ENCODE assay signal across 9 cellular contexts in genomic region chr10:101781984-101782810, GRCh38. TPM values are rescaled to one million over a fixed set of nuclear protein-coding genes. Genes with fewer than 3 reads are reported as not detected.
DNase-seq lines count a peak whose midpoint lies in the region; ATAC-seq, FAIRE-seq and TF ChIP-seq lines count a peak whose summit lies in the region.
"Had no signal": no experiment of that assay in that cellular context is flagged by ENCODE, and none has a peak within 500 bp of the region (broad histone marks: within the 10 kb centered on the region; RNA-seq: fewer than 3 reads in every experiment).

No MANE protein-coding gene starts in this region.

- H3K4me3 ChIP-seq in AG04450 (ENCODE audit: low read depth, low read length) = peak overlapping the region; percentile 94
- peak overlapping the region; percentile 99 for H3K4me3 ChIP-seq in HUES6 (ENCODE audit: low read depth, low read length)
- H3K4me3 ChIP-seq in bronchial epithelial cell (ENCODE audit: low read depth, low read length) = peak overlapping the region; percentile 95
- H3K4me3 ChIP-seq in mucosa of rectum (ENCODE audit: low read length in 2 of 2) = peak overlapping the region; percentile 69 to 74

- H3K4me1 ChIP-seq in HUES6 (ENCODE audit: control insufficient read depth, insufficient read depth, low read length) (peaks cover 47% of the 10 kb centered on the region), mucosa of rectum (ENCODE audit: control insufficient read depth in 2 of 2, insufficient read depth in 2 of 2, low read length in 2 of 2) (peaks cover 36 to 48% of the 10 kb centered on the region in 2 donors)

- H3K27ac ChIP-seq in AG04450 (ENCODE audit: low read depth, low read length) (peak overlapping the region; percentile 21), HUES6 (ENCODE audit: low read depth, low read length) (peak overlapping the region; percentile 91; the same call in 1 of the 2 replicates), mucosa of rectum (ENCODE audit: low read depth in 2 of 2, low read length in 2 of 2) (no peak overlapping the region)

- peak overlapping the region; percentile 96 for H3K9ac ChIP-seq in HUES6 (ENCODE audit: low read length)
- peak overlapping the region in 1 of 2 donors; percentile 71 for H3K9ac ChIP-seq in mucosa of rectum (ENCODE audit: low read depth in 1 of 2, low read length in 2 of 2)

- H3K9me3 ChIP-seq in AG04450 (ENCODE audit: control insufficient read depth, insufficient read depth, low read length) = no peaks in the 10 kb centered on the region; the same call in 1 of the 2 replicates
- H3K9me3 ChIP-seq in HUES6 (ENCODE audit: control insufficient read depth, insufficient read depth, low read depth, low read length) = no peaks in the 10 kb centered on the region
- H3K9me3 ChIP-seq in mucosa of rectum (ENCODE audit: control insufficient read depth in 2 of 2, low read length in 2 of 2) = no peaks in the 10 kb centered on the region

- no peak for DNase-seq in AG04450 (ENCODE audit: low read depth, low spot score)
- DNase-seq in bronchial epithelial cell (ENCODE audit: low read depth) = no peak
- DNase-seq in NK-92 (lab: John Stamatoyannopoulos, UW; ENCODE audit: unreplicated experiment) = no peak
- DNase-seq in middle frontal gyrus (ENCODE audit: extremely low spot score, low spot score) = no peak
- no peak for DNase-seq in NCI-H2029 (lab: John Stamatoyannopoulos, UW)

- TF ChIP-seq CTCF in AG04450 (IDR thresholded peaks at IDR 0.05; ENCODE audit: low read depth, low read length) = no peak
- TF ChIP-seq CTCF in bronchial epithelial cell (IDR thresholded peaks at IDR 0.05; ENCODE audit: insufficient read depth, low read length, severe bottlenecking) = no peak

- FAIRE-seq in bronchial epithelial cell (lab: Jason Lieb, UNC) = no peak
- FAIRE-seq: TTC549 had no signal

- POLR2A ChIA-PET in AG04450 (lab: Yijun Ruan, JAX) = interaction anchor here (1.9 kb wide), 1 partner anchor 180 kb away, joined by 6 read pairs; no protein-coding TSS in a partner anchor

- peaks cover 14% of the 10 kb centered on the region for H3K27me3 ChIP-seq in AG04450 (ENCODE audit: control insufficient read depth, insufficient read depth, low read length)
- H3K27me3 ChIP-seq in HUES6 (ENCODE audit: control insufficient read depth, insufficient read depth, low read length) = peaks cover 22% of the 10 kb centered on the region
- peaks cover 2% of the 10 kb centered on the region for H3K27me3 ChIP-seq in bronchial epithelial cell (ENCODE audit: control insufficient read depth, insufficient read depth, low read length)
- peaks cover under 1 to 9% of the 10 kb centered on the region in 2 donors for H3K27me3 ChIP-seq in mucosa of rectum (ENCODE audit: control insufficient read depth in 2 of 2, insufficient read depth in 2 of 2, low read length in 2 of 2)

- H3K36me3 ChIP-seq in HUES6 (ENCODE audit: control insufficient read depth, insufficient read depth, low read length) (peaks cover 35% of the 10 kb centered on the region), bronchial epithelial cell (ENCODE audit: control insufficient read depth, insufficient read depth, low read length) (peaks cover 14% of the 10 kb centered on the region), mucosa of rectum (ENCODE audit: control insufficient read depth in 2 of 2, insufficient read depth in 2 of 2, low read length in 2 of 2) (peaks cover 11 to 20% of the 10 kb centered on the region in 2 donors)

- CTCF ChIA-PET in AG04450 (lab: Charles Lee) = interaction anchor here (0.8 to 6.1 kb wide), 25 partner anchors 8 to 621 kb away, joined by 3 to 127 read pairs (median 5); partner anchors contain the start of gene OGA

- no peak for ATAC-seq in activated CD4-positive, CD25-positive, alpha-beta regulatory T cell treated with anti-CD3 and anti-CD28 coated beads, Interleukin-2, amount 50 U/mL, for 24 hours

RNA-seq across cellular contexts. Expression of gene NPM3, which starts 1.0 kb away (rescaled TPM):
- polyA plus RNA-seq in AG04450 (2011; rRNA removed) = 31.5 and 41.5 TPM in 2 replicates
- polyA minus RNA-seq in AG04450 (2011; rRNA and poly(A)+ RNA removed) = 37.4 and 47.6 TPM in 2 replicates
- total RNA-seq in bronchial epithelial cell = 128 and 158 TPM in 2 replicates

RNA-seq across cellular contexts. Expression of gene FGF8, which starts 6.3 kb away (rescaled TPM):
- polyA plus RNA-seq in AG04450 (2011; rRNA removed) = not detected in 2 replicates
- polyA minus RNA-seq in AG04450 (2011; rRNA and poly(A)+ RNA removed) = not detected in 2 replicates
- total RNA-seq in bronchial epithelial cell = 0.26 and 0.38 TPM in 2 replicates

RNA-seq across cellular contexts. Expression of gene OGA, which starts 36.0 kb away (rescaled TPM):
- polyA plus RNA-seq in AG04450 (2011; rRNA removed) = 71.9 and 82.6 TPM in 2 replicates
- polyA minus RNA-seq in AG04450 (2011; rRNA and poly(A)+ RNA removed) = 39.5 and 61.5 TPM in 2 replicates
- 96.4 and 176 TPM in 2 replicates for total RNA-seq in bronchial epithelial cell

Comparison
In these comparisons a context has a peak if more than half of its experiments do, and no peak if none do; other contexts are left out.
1. H3K27ac ChIP-seq: peak in AG04450 (single experiment) and HUES6 (single experiment); none in mucosa of rectum (0 of 2).
2. Peak in every context shown above with its lines, with median percentiles within 50 percentile points of each other: H3K4me3 ChIP-seq.